ENCODE assay signal across 31 cellular contexts in genomic region chr7:110246118-110246517, GRCh38.
"Had no signal": no experiment of that assay in that cellular context is flagged by ENCODE, and none has a peak within 500 bp of the region (broad histone marks: within the 10 kb centered on the region; RNA-seq: fewer than 3 reads in every experiment).

No MANE protein-coding gene starts in this region.

- H3K36me3 ChIP-seq: ascending aorta, cardiac muscle cell had no signal

- H3K4me3 ChIP-seq: ascending aorta, cardiac muscle cell had no signal

- DNase-seq: activated B cell treated with CpG ODN at 0.5 μM for 24 hours; activated CD4-positive, alpha-beta memory T cell treated with anti-CD3 and anti-CD28 coated beads for 36 hours; activated CD4-positive, alpha-beta T cell treated with anti-CD3 and anti-CD28 coated beads for 4 hours; activated CD4-positive, alpha-beta T cell treated with anti-CD3 and anti-CD28 coated beads, Interleukin-2, amount 10 ng/mL, durations not matched to agents 24 days and 14 days; activated CD4-positive, alpha-beta T cell treated with anti-CD3 and anti-CD28 coated beads, Interleukin-2, amount 50 U/mL, for 1 hour; activated CD4-positive, alpha-beta T cell treated with anti-CD3 and anti-CD28 coated beads, Interleukin-2, amount 50 U/mL, for 4 hours; activated CD4-positive, CD25-positive, alpha-beta regulatory T cell treated with anti-CD3 and anti-CD28 coated beads, Interleukin-2, amount 50 U/mL, for 72 hours; activated CD8-positive, alpha-beta memory T cell treated with anti-CD3 and anti-CD28 coated beads, Interleukin-2, amount 50 U/mL, for 4 hours; activated CD8-positive, alpha-beta T cell treated with anti-CD3 and anti-CD28 coated beads for 36 hours; activated gamma-delta T cell; activated naive CD4-positive, alpha-beta T cell treated with anti-CD3 and anti-CD28 coated beads, Interleukin-2, amount 10 ng/mL, durations not matched to agents 7 days and 5 days; activated naive CD4-positive, alpha-beta T cell treated with Interleukin-2 at 50 U/mL for 16 hours; activated naive CD8-positive, alpha-beta T cell treated with anti-CD3 and anti-CD28 coated beads, Interleukin-2, amount 10 ng/mL, durations not matched to agents 7 days and 5 days; activated naive CD8-positive, alpha-beta T cell treated with anti-CD3 and anti-CD28 coated beads, Interleukin-2, amount 50 U/mL, for 24 hours; activated T-cell treated with anti-CD3 and anti-CD28 coated beads for 4 hours; activated T-cell treated with anti-CD3 and anti-CD28 coated beads, Interleukin-2, amount 50 U/mL, for 1 hour; activated T-cell treated with anti-CD3 and anti-CD28 coated beads, Interleukin-2, amount 50 U/mL, for 4 hours; activated T-cell treated with anti-CD3 and anti-CD28 coated beads, Interleukin-2, amount 50 U/mL, for 72 hours; amygdala; anterior cingulate cortex; caudate nucleus; cerebellar nuclear complex; T-helper 1 cell; T-helper 2 cell; T-helper 9 cell had no signal

- FAIRE-seq: bronchial epithelial cell, TTC549 had no signal

- ATAC-seq: activated CD8-positive, alpha-beta T cell treated with anti-CD3 and anti-CD28 coated beads for 36 hours; activated naive CD8-positive, alpha-beta T cell treated with anti-CD3 and anti-CD28 coated beads, Interleukin-2, amount 50 U/mL, for 24 hours; activated T-cell treated with anti-CD3 and anti-CD28 coated beads, Interleukin-2, amount 50 U/mL, for 4 hours; activated T-cell treated with anti-CD3 and anti-CD28 coated beads, Interleukin-2, amount 50 U/mL, for 72 hours; activated T-helper 17 cell treated with anti-CD3 and anti-CD28 coated beads, Interleukin-2, amount 50 U/mL, for 72 hours had no signal

- H3K4me1 ChIP-seq: ascending aorta had no signal

- H3K9me3 ChIP-seq: ascending aorta had no signal

- H3K27me3 ChIP-seq: ascending aorta, cardiac muscle cell had no signal

- H3K27ac ChIP-seq: ascending aorta, cardiac muscle cell, VCaP had no signal
